1 cellular context compared by ENCODE assay signal in the genomic region with DNA sequence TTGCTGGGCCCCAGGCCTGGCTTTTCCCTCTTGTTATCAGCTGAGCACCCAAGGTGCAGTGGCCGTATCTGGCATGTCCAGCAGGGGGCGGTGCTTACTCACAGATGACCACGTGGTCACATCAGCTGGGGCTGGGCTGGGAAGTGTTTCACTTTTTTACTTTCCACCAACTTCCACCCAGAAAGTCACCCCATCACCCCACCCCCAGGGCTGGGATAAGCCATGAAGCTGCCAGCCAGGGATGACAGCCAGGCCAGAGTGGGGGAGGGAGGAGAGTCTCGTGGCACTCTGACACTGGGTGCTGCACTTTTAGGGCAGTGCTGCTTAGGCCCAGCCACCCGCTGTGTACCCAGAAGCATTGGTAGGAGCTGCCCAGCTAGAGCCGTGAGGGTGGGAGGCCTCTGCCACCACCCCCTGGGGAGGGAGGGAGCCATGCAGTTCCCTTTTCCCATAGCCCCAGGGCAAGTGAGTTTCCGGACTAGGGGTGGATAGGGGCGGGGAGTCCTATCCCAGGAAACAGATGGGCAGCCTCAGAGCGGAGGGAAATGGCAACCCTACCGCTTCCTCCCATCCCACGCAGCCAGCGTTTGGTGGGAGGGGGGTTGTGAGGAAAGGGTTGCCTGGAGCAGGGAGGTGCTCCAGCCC.
TF ChIP-seq lines count a peak whose summit lies in the region.

No MANE protein-coding gene starts in this region.

TF ChIP-seq in A549, 52 proteins besides CTCF, POLR2A, EP300 and RAD21 (continued from another document):
- TF ChIP-seq MYC (IDR thresholded peaks at IDR 0.05; ENCODE audit: borderline replicate concordance, low read length) (peak; percentile 69; the same call in 1 of the 2 replicates), HOXB13 (CRISPR knock-in tag; IDR thresholded peaks at IDR 0.05; ENCODE audit: low read depth) (no peak), ESRRA (IDR thresholded peaks at IDR 0.05; ENCODE audit: borderline replicate concordance, low read length) (no peak), NFE2L2 (conservative IDR thresholded peaks at IDR 0.05; ENCODE audit: low read length) (no peak), MAZ (IDR thresholded peaks at IDR 0.05; ENCODE audit: borderline replicate concordance, low read depth, low read length) (no peak), NPAS2 (CRISPR knock-in tag; IDR thresholded peaks at IDR 0.05; ENCODE audit: borderline replicate concordance) (no peak), KDM1A (IDR thresholded peaks at IDR 0.05; ENCODE audit: low read depth) (no peak), CBX8 (IDR thresholded peaks at IDR 0.05) (no peak), ZFP36 (IDR thresholded peaks at IDR 0.05; ENCODE audit: borderline replicate concordance, partially characterized antibody) (no peak), FOSL2 (IDR thresholded peaks at IDR 0.05) (no peak), FOSL2 (CRISPR knock-in tag; IDR thresholded peaks at IDR 0.05) (0 out of 2 replicates have a peak, but pooled peaks have one; percentile 4), CHD4 (IDR thresholded peaks at IDR 0.05; ENCODE audit: borderline replicate concordance) (no peak), GATA3 (IDR thresholded peaks at IDR 0.05; ENCODE audit: borderline replicate concordance) (no peak), HOXB5 (CRISPR knock-in tag; IDR thresholded peaks at IDR 0.05) (no peak), HEYL (CRISPR knock-in tag; IDR thresholded peaks at IDR 0.05) (no peak), SREBF2 (IDR thresholded peaks at IDR 0.05) (no peak), PBX3 (IDR thresholded peaks at IDR 0.05) (no peak), KDM5A (IDR thresholded peaks at IDR 0.05) (no peak), JUNB (IDR thresholded peaks at IDR 0.05) (no peak), FOSB (CRISPR knock-in tag; IDR thresholded peaks at IDR 0.05) (no peak), JUN (IDR thresholded peaks at IDR 0.05) (no peak), BHLHE40 (IDR thresholded peaks at IDR 0.05; ENCODE audit: low read depth, low read length) (no peak), EHF (CRISPR knock-in tag; IDR thresholded peaks at IDR 0.05) (no peak), MAX (IDR thresholded peaks at IDR 0.05) (peak; percentile 92)
- TF ChIP-seq, protein P1, sequence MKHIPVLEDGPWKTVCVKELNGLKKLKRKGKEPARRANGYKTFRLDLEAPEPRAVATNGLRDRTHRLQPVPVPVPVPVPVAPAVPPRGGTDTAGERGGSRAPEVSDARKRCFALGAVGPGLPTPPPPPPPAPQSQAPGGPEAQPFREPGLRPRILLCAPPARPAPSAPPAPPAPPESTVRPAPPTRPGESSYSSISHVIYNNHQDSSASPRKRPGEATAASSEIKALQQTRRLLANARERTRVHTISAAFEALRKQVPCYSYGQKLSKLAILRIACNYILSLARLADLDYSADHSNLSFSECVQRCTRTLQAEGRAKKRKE (CRISPR knock-in tag; IDR thresholded peaks at IDR 0.05; ENCODE audit: low read depth): no peak
